Comparison of ENCODE assay signal across 10 cellular contexts in the genomic region with DNA sequence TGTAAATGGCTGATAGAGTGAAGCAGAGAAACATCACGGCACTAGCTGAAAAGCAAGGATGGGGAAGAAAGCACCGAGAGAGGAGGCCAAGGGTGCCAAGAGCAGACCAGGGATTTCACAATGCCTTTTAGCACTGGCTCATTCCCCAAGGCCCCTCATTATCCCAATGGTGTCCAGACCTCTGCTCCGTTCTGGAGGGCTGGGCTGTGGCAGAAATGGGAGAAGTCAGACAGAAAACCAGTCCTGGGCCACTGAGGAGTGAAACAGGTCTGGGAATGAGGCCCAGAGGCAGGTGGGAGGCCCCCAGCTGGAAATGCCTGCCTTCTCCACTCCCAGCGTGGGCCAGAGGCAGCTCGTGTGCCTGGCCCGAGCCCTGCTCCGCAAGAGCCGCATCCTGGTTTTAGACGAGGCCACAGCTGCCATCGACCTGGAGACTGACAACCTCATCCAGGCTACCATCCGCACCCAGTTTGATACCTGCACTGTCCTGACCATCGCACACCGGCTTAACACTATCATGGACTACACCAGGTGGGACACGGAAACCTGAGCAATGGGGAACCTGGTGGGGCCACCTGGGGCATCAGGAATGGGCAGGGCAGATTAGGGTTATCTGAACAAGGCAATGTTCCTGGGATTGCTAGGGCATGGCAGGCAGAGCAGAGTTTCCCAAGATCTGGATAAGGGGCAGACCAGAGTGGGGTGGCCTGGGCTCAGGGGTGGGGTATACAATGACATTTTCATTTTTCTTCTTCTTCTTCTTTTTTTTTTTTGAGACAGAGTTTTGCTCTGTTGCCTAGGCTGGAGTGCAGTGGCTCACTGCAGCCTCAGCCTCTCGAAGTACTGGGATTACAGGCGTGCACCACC. TPM values are rescaled to one million over a fixed set of nuclear protein-coding genes. Genes with fewer than 3 reads are reported as not detected.
DNase-seq lines count a peak whose midpoint lies in the region; ATAC-seq and TF ChIP-seq lines count a peak whose summit lies in the region.
"Had no signal": no experiment of that assay in that cellular context is flagged by ENCODE, and none has a peak within 500 bp of the region (broad histone marks: within the 10 kb centered on the region; RNA-seq: fewer than 3 reads in every experiment).

No MANE protein-coding gene starts in this region.

- H3K4me1 ChIP-seq in suprapubic skin = peaks cover 21% of the 10 kb centered on the region

- in situ Hi-C loops in astrocyte of the cerebellum (cut with HindIII; ENCODE audit: low sequenced_read_pairs) = no loop called here

- no peaks in the 10 kb centered on the region for H3K36me3 ChIP-seq in suprapubic skin

- H3K4me3 ChIP-seq in astrocyte of the cerebellum (ENCODE audit: low read depth, low read length) (peak overlapping the region; percentile 28), suprapubic skin (no peak overlapping the region)

- peaks cover 5% of the 10 kb centered on the region for H3K36me3 Mint-ChIP-seq in HFFc6 (ENCODE audit: low read depth)

- TF ChIP-seq CTCF in HFFc6 (IDR thresholded peaks at IDR 0.05) (no peak), astrocyte of the cerebellum (IDR thresholded peaks at IDR 0.05; ENCODE audit: low read depth, low read length, missing control alignments) (no peak), suprapubic skin (IDR thresholded peaks at IDR 0.05) (no peak)

- no peak for DNase-seq in HFFc6
- peak; percentile 79 for DNase-seq in astrocyte of the cerebellum (ENCODE audit: low read depth)
- peak; percentile 56 for DNase-seq in iPS-NIHi7 (ENCODE audit: extremely low spot score)
- DNase-seq in suprapubic skin (ENCODE audit: low spot score in 2 of 2) = peak in 1 of 2 donors; percentile 61
- DNase-seq in central memory CD4-positive, alpha-beta T cell = no peak
- no peak for DNase-seq in activated CD8-positive, alpha-beta memory T cell treated with anti-CD3 and anti-CD28 coated beads, Interleukin-2, amount 50 U/mL, for 4 hours
- DNase-seq in COR-L47 (lab: John Stamatoyannopoulos, UW) = no peak
- DNase-seq: NCI-H2081 had no signal

- H3K27ac Mint-ChIP-seq in HFFc6 = peak overlapping the region; percentile 75

- no peaks in the 10 kb centered on the region for H3K9me3 ChIP-seq in suprapubic skin

- peaks cover 45% of the 10 kb centered on the region for H3K4me1 Mint-ChIP-seq in HFFc6 (ENCODE audit: low read depth)

- no peak for ATAC-seq in GM18873 (IDR thresholded peaks at IDR 0.05; ENCODE audit: low FRiP score, unreplicated experiment)

- no peaks in the 10 kb centered on the region for H3K27me3 ChIP-seq in suprapubic skin

- 84% methylated on average over 6 of the region's 16 CpGs for WGBS in suprapubic skin

- peaks cover 4% of the 10 kb centered on the region for H3K27me3 Mint-ChIP-seq in HFFc6 (ENCODE audit: insufficient read depth)

- peak overlapping the region; percentile 77 for H3K27ac ChIP-seq in suprapubic skin

- TF ChIP-seq POLR2A in suprapubic skin (IDR thresholded peaks at IDR 0.05) = no peak

- TF ChIP-seq EP300 in suprapubic skin (IDR thresholded peaks at IDR 0.05) = no peak

- no peaks in the 10 kb centered on the region for H3K9me3 Mint-ChIP-seq in HFFc6

- 0 out of 2 replicates have a peak overlapping the region, but pooled peaks have one; percentile 62 for H3K4me3 Mint-ChIP-seq in HFFc6

RNA-seq across cellular contexts. Expression of a gene that starts 20.3 kb away (rescaled TPM):
- 10 to 100 TPM; 43.1 to 48.4 (median 46.6) TPM for total RNA-seq in HFFc6 (2021; fragmentation: NEBNext Ultra II Directional; extraction: Animal tissue kit (Norgen Biotek cat#: 25700))
- total RNA-seq in suprapubic skin = 10 to 100 TPM; 21.4 to 33.8 (median 26.6) TPM

RNA-seq across cellular contexts. Expression of a gene that starts 32.0 kb away (rescaled TPM):
- total RNA-seq in HFFc6 (2021; fragmentation: NEBNext Ultra II Directional; extraction: Animal tissue kit (Norgen Biotek cat#: 25700)) = 10 to 100 TPM; 54.0 to 76.3 (median 59.1) TPM
- 100 to 1,000 TPM in 1 of 4 donors, 10 to 100 TPM in 3; 31.5 to 267 (median 42.6) TPM for total RNA-seq in suprapubic skin

RNA-seq across cellular contexts. Expression of a gene that starts 52.8 kb away (rescaled TPM):
- total RNA-seq in HFFc6 (2021; fragmentation: NEBNext Ultra II Directional; extraction: Animal tissue kit (Norgen Biotek cat#: 25700)) = 10 to 100 TPM; 18.4 to 23.6 (median 21.3) TPM
- total RNA-seq in suprapubic skin = 100 to 1,000 TPM in 1 of 4 donors, 10 to 100 TPM in 3; 31.7 to 113 (median 36.2) TPM
- total RNA-seq: activated CD8-positive, alpha-beta memory T cell treated with anti-CD3 and anti-CD28 coated beads for 36 hours had no signal

Comparison
In these comparisons a context has a peak if more than half of its experiments do, and no peak if none do; other contexts are left out.
1. DNase-seq: peak in astrocyte of the cerebellum (single experiment) and iPS-NIHi7 (single experiment); none in HFFc6 (single experiment), central memory CD4-positive, alpha-beta T cell (single experiment), activated CD8-positive, alpha-beta memory T cell treated with anti-CD3 and anti-CD28 coated beads, Interleukin-2, amount 50 U/mL, for 4 hours (single experiment) and COR-L47 (single experiment).